Comparison of ENCODE assay signal across 39 cellular contexts in genomic region chr16:11270602-11271162, GRCh38. TPM values are rescaled to one million over a fixed set of nuclear protein-coding genes. Genes with fewer than 3 reads are reported as not detected.
"Had no signal": no experiment of that assay in that cellular context is flagged by ENCODE, and none has a peak within 500 bp of the region (broad histone marks: within the 10 kb centered on the region; RNA-seq: fewer than 3 reads in every experiment).

No MANE protein-coding gene starts in this region.

- FAIRE-seq: colon, endometrium, endothelial cell of umbilical vein had no signal

- H3K4me3 ChIP-seq: adrenal gland, body of pancreas, esophagus squamous epithelium, gastroesophageal sphincter had no signal

- H3K9me3 Mint-ChIP-seq: activated CD8-positive, alpha-beta T cell treated with anti-CD3 and anti-CD28 coated beads for 36 hours; activated naive CD4-positive, alpha-beta T cell treated with anti-CD3 and anti-CD28 coated beads for 36 hours; activated naive CD4-positive, alpha-beta T cell treated with anti-CD3 and anti-CD28 coated beads, Interleukin-2, amount 50 U/mL, for 24 hours; activated naive CD8-positive, alpha-beta T cell treated with anti-CD3 and anti-CD28 coated beads for 36 hours; activated naive CD8-positive, alpha-beta T cell treated with anti-CD3 and anti-CD28 coated beads, Interleukin-2, amount 50 U/mL, for 24 hours; activated T-helper 1 cell treated with anti-CD3 and anti-CD28 coated beads, Interleukin-12 subunit alpha, Interleukin-12 subunit beta, Interleukin-2, Interleukin-4 antibody, amounts not matched to agents 30 ng/mL and 10 ng/mL and 1 ng/mL, durations not matched to agents 14 hours and 24 hours and 36 hours; activated T-helper 2 cell treated with anti-CD3 and anti-CD28 coated beads, Interferon-gamma antibody, Interleukin-2, Interleukin-4, amounts not matched to agents 10 μg/mL and 5 μg/mL and 100 μg/mL, durations not matched to agents 14 hours and 24 hours and 36 hours; WTC11 had no signal

- H3K27me3 ChIP-seq: adrenal gland, body of pancreas, esophagus squamous epithelium, gastroesophageal sphincter had no signal

- H3K9me3 ChIP-seq: adrenal gland, body of pancreas, esophagus squamous epithelium, gastroesophageal sphincter had no signal

- ATAC-seq: activated CD8-positive, alpha-beta T cell treated with anti-CD3 and anti-CD28 coated beads for 36 hours; activated naive CD8-positive, alpha-beta T cell treated with anti-CD3 and anti-CD28 coated beads, Interleukin-2, amount 50 U/mL, for 24 hours; body of pancreas; gastroesophageal sphincter; WTC11 had no signal

- H3K4me3 Mint-ChIP-seq: activated CD8-positive, alpha-beta T cell treated with anti-CD3 and anti-CD28 coated beads for 36 hours; activated naive CD4-positive, alpha-beta T cell treated with anti-CD3 and anti-CD28 coated beads for 36 hours; activated naive CD4-positive, alpha-beta T cell treated with anti-CD3 and anti-CD28 coated beads, Interleukin-2, amount 50 U/mL, for 24 hours; activated naive CD8-positive, alpha-beta T cell treated with anti-CD3 and anti-CD28 coated beads for 36 hours; activated naive CD8-positive, alpha-beta T cell treated with anti-CD3 and anti-CD28 coated beads, Interleukin-2, amount 50 U/mL, for 24 hours; activated T-helper 1 cell treated with anti-CD3 and anti-CD28 coated beads, Interleukin-12 subunit alpha, Interleukin-12 subunit beta, Interleukin-2, Interleukin-4 antibody, amounts not matched to agents 30 ng/mL and 10 ng/mL and 1 ng/mL, durations not matched to agents 14 hours and 24 hours and 36 hours; WTC11 had no signal

- H3K36me3 ChIP-seq: adrenal gland, esophagus squamous epithelium, gastroesophageal sphincter had no signal

- H3K4me1 ChIP-seq: adrenal gland, gastroesophageal sphincter had no signal

- DNase-seq: activated CD4-positive, alpha-beta T cell treated with anti-CD3 and anti-CD28 coated beads for 1 hour; activated CD4-positive, alpha-beta T cell treated with anti-CD3 and anti-CD28 coated beads for 4 hours; activated CD4-positive, alpha-beta T cell treated with anti-CD3 and anti-CD28 coated beads, Interleukin-2, amount 50 U/mL, for 1 hour; activated CD4-positive, alpha-beta T cell treated with anti-CD3 and anti-CD28 coated beads, Interleukin-2, amount 50 U/mL, for 48 hours; activated CD8-positive, alpha-beta memory T cell treated with anti-CD3 and anti-CD28 coated beads for 24 hours; activated CD8-positive, alpha-beta T cell treated with anti-CD3 and anti-CD28 coated beads for 36 hours; activated effector memory CD4-positive, alpha-beta T cell treated with anti-CD3 and anti-CD28 coated beads, Interleukin-2, amount 50 U/mL, for 16 hours; activated naive CD4-positive, alpha-beta T cell treated with anti-CD3 and anti-CD28 coated beads for 36 hours; activated naive CD8-positive, alpha-beta T cell treated with anti-CD3 and anti-CD28 coated beads for 36 hours; activated naive CD8-positive, alpha-beta T cell treated with anti-CD3 and anti-CD28 coated beads, Interleukin-2, amount 50 U/mL, for 24 hours; activated T-cell treated with anti-CD3 and anti-CD28 coated beads, Interleukin-2, amount 50 U/mL, for 1 hour; activated T-cell treated with anti-CD3 and anti-CD28 coated beads, Interleukin-2, amount 50 U/mL, for 48 hours; adrenal gland; amygdala; aorta; body of pancreas; caudate nucleus; cortex of kidney; effector CD8-positive, alpha-beta T cell; esophagus squamous epithelium; foreskin melanocyte; T-helper 1 cell; T-helper 2 cell had no signal

- H3K4me1 Mint-ChIP-seq: activated naive CD4-positive, alpha-beta T cell treated with anti-CD3 and anti-CD28 coated beads, Interleukin-2, amount 50 U/mL, for 24 hours; activated naive CD8-positive, alpha-beta T cell treated with anti-CD3 and anti-CD28 coated beads for 36 hours; activated naive CD8-positive, alpha-beta T cell treated with anti-CD3 and anti-CD28 coated beads, Interleukin-2, amount 50 U/mL, for 24 hours had no signal

- H3K36me3 Mint-ChIP-seq: activated naive CD4-positive, alpha-beta T cell treated with anti-CD3 and anti-CD28 coated beads, Interleukin-2, amount 50 U/mL, for 24 hours; activated naive CD8-positive, alpha-beta T cell treated with anti-CD3 and anti-CD28 coated beads for 36 hours; WTC11 had no signal

- H3K27ac ChIP-seq: adrenal gland, body of pancreas, epithelial cell of prostate, esophagus squamous epithelium, gastroesophageal sphincter, VCaP had no signal

- H3K27ac Mint-ChIP-seq: activated CD8-positive, alpha-beta T cell treated with anti-CD3 and anti-CD28 coated beads for 36 hours; activated naive CD4-positive, alpha-beta T cell treated with anti-CD3 and anti-CD28 coated beads for 36 hours; activated naive CD4-positive, alpha-beta T cell treated with anti-CD3 and anti-CD28 coated beads, Interleukin-2, amount 50 U/mL, for 24 hours; activated naive CD8-positive, alpha-beta T cell treated with anti-CD3 and anti-CD28 coated beads for 36 hours; activated naive CD8-positive, alpha-beta T cell treated with anti-CD3 and anti-CD28 coated beads, Interleukin-2, amount 50 U/mL, for 24 hours; activated T-helper 1 cell treated with anti-CD3 and anti-CD28 coated beads, Interleukin-12 subunit alpha, Interleukin-12 subunit beta, Interleukin-2, Interleukin-4 antibody, amounts not matched to agents 30 ng/mL and 10 ng/mL and 1 ng/mL, durations not matched to agents 14 hours and 24 hours and 36 hours; activated T-helper 2 cell treated with anti-CD3 and anti-CD28 coated beads, Interferon-gamma antibody, Interleukin-2, Interleukin-4, amounts not matched to agents 10 μg/mL and 5 μg/mL and 100 μg/mL, durations not matched to agents 14 hours and 24 hours and 36 hours; WTC11 had no signal

- H3K27me3 Mint-ChIP-seq: activated CD8-positive, alpha-beta T cell treated with anti-CD3 and anti-CD28 coated beads for 36 hours; activated naive CD4-positive, alpha-beta T cell treated with anti-CD3 and anti-CD28 coated beads, Interleukin-2, amount 50 U/mL, for 24 hours; activated naive CD8-positive, alpha-beta T cell treated with anti-CD3 and anti-CD28 coated beads for 36 hours; activated naive CD8-positive, alpha-beta T cell treated with anti-CD3 and anti-CD28 coated beads, Interleukin-2, amount 50 U/mL, for 24 hours had no signal

RNA-seq across cellular contexts. Expression of gene TNP2, which starts 1.6 kb away (rescaled TPM):
- total RNA-seq: activated CD8-positive, alpha-beta T cell treated with anti-CD3 and anti-CD28 coated beads for 36 hours; activated naive CD4-positive, alpha-beta T cell treated with anti-CD3 and anti-CD28 coated beads for 36 hours; activated naive CD8-positive, alpha-beta T cell treated with anti-CD3 and anti-CD28 coated beads for 36 hours; activated T-helper 1 cell treated with anti-CD3 and anti-CD28 coated beads, Interleukin-12 subunit alpha, Interleukin-12 subunit beta, Interleukin-2, Interleukin-4 antibody, amounts not matched to agents 30 ng/mL and 10 ng/mL and 1 ng/mL, durations not matched to agents 14 hours and 24 hours and 36 hours; activated T-helper 2 cell treated with anti-CD3 and anti-CD28 coated beads, Interferon-gamma antibody, Interleukin-2, Interleukin-4, amounts not matched to agents 10 μg/mL and 5 μg/mL and 100 μg/mL, durations not matched to agents 14 hours and 24 hours and 36 hours; adrenal gland; aorta; body of pancreas; chondrocyte; dermis microvascular lymphatic vessel endothelial cell; endothelial cell of umbilical vein; esophagus squamous epithelium; fibroblast of lung; fibroblast of villous mesenchyme; gastroesophageal sphincter; glomerular endothelial cell; WTC11 had no signal
- polyA plus RNA-seq: adrenal gland, aorta, endothelial cell of umbilical vein, esophagus, fibroblast of lung had no signal

RNA-seq across cellular contexts. Expression of gene PRM3, which starts 2.7 kb away (rescaled TPM):
- total RNA-seq: activated CD8-positive, alpha-beta T cell treated with anti-CD3 and anti-CD28 coated beads for 36 hours; activated naive CD4-positive, alpha-beta T cell treated with anti-CD3 and anti-CD28 coated beads for 36 hours; activated naive CD8-positive, alpha-beta T cell treated with anti-CD3 and anti-CD28 coated beads for 36 hours; activated T-helper 1 cell treated with anti-CD3 and anti-CD28 coated beads, Interleukin-12 subunit alpha, Interleukin-12 subunit beta, Interleukin-2, Interleukin-4 antibody, amounts not matched to agents 30 ng/mL and 10 ng/mL and 1 ng/mL, durations not matched to agents 14 hours and 24 hours and 36 hours; activated T-helper 2 cell treated with anti-CD3 and anti-CD28 coated beads, Interferon-gamma antibody, Interleukin-2, Interleukin-4, amounts not matched to agents 10 μg/mL and 5 μg/mL and 100 μg/mL, durations not matched to agents 14 hours and 24 hours and 36 hours; adrenal gland; aorta; body of pancreas; chondrocyte; dermis microvascular lymphatic vessel endothelial cell; endothelial cell of umbilical vein; esophagus squamous epithelium; fibroblast of lung; fibroblast of villous mesenchyme; gastroesophageal sphincter; glomerular endothelial cell; WTC11 had no signal
- polyA plus RNA-seq: adrenal gland, aorta, endothelial cell of umbilical vein, esophagus, fibroblast of lung had no signal

RNA-seq across cellular contexts. Expression of gene PRM2, which starts 5.6 kb away (rescaled TPM):
- total RNA-seq: activated CD8-positive, alpha-beta T cell treated with anti-CD3 and anti-CD28 coated beads for 36 hours; activated naive CD4-positive, alpha-beta T cell treated with anti-CD3 and anti-CD28 coated beads for 36 hours; activated naive CD8-positive, alpha-beta T cell treated with anti-CD3 and anti-CD28 coated beads for 36 hours; activated T-helper 1 cell treated with anti-CD3 and anti-CD28 coated beads, Interleukin-12 subunit alpha, Interleukin-12 subunit beta, Interleukin-2, Interleukin-4 antibody, amounts not matched to agents 30 ng/mL and 10 ng/mL and 1 ng/mL, durations not matched to agents 14 hours and 24 hours and 36 hours; activated T-helper 2 cell treated with anti-CD3 and anti-CD28 coated beads, Interferon-gamma antibody, Interleukin-2, Interleukin-4, amounts not matched to agents 10 μg/mL and 5 μg/mL and 100 μg/mL, durations not matched to agents 14 hours and 24 hours and 36 hours; adrenal gland; aorta; body of pancreas; chondrocyte; dermis microvascular lymphatic vessel endothelial cell; endothelial cell of umbilical vein; esophagus squamous epithelium; fibroblast of lung; fibroblast of villous mesenchyme; gastroesophageal sphincter; glomerular endothelial cell; WTC11 had no signal
- polyA plus RNA-seq: adrenal gland, aorta, endothelial cell of umbilical vein, esophagus, fibroblast of lung had no signal

RNA-seq across cellular contexts. Expression of gene PRM1, which starts 10.4 kb away (rescaled TPM):
- total RNA-seq: activated CD8-positive, alpha-beta T cell treated with anti-CD3 and anti-CD28 coated beads for 36 hours; activated naive CD4-positive, alpha-beta T cell treated with anti-CD3 and anti-CD28 coated beads for 36 hours; activated naive CD8-positive, alpha-beta T cell treated with anti-CD3 and anti-CD28 coated beads for 36 hours; activated T-helper 1 cell treated with anti-CD3 and anti-CD28 coated beads, Interleukin-12 subunit alpha, Interleukin-12 subunit beta, Interleukin-2, Interleukin-4 antibody, amounts not matched to agents 30 ng/mL and 10 ng/mL and 1 ng/mL, durations not matched to agents 14 hours and 24 hours and 36 hours; activated T-helper 2 cell treated with anti-CD3 and anti-CD28 coated beads, Interferon-gamma antibody, Interleukin-2, Interleukin-4, amounts not matched to agents 10 μg/mL and 5 μg/mL and 100 μg/mL, durations not matched to agents 14 hours and 24 hours and 36 hours; adrenal gland; aorta; body of pancreas; chondrocyte; dermis microvascular lymphatic vessel endothelial cell; endothelial cell of umbilical vein; esophagus squamous epithelium; fibroblast of lung; fibroblast of villous mesenchyme; gastroesophageal sphincter; glomerular endothelial cell had no signal
- polyA plus RNA-seq: adrenal gland, aorta, endothelial cell of umbilical vein, esophagus, fibroblast of lung had no signal
